In the genomic region with DNA sequence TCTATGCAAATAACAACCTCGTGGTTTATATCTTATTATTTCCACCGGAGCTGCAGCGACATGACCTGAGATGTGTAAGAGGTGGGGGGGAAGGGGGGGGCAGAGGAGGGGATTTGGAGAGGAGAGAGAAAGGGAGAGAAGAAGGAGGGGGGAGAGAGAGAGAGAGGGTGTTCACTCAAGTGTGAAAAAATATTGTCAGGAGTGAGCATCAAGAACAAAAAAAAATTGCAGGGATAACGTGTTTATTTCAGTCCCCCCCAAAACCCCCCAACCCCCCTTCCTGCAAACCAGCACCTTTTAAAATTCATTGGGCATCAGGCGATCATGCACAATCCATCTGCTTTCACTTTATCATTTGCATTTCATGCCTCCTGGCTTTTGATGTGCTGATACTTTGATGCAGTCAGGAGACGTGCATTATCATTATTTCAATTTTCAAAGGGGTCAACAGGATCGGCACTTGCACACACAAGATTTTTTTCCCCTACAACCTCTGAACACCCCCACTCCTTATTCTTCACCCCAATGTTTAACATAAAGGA, we compare ENCODE assay signal across 19 cellular contexts.
DNase-seq lines count a peak whose midpoint lies in the region; ATAC-seq, FAIRE-seq and TF ChIP-seq lines count a peak whose summit lies in the region.
"Had no signal": no experiment of that assay in that cellular context is flagged by ENCODE, and none has a peak within 500 bp of the region (broad histone marks: within the 10 kb centered on the region; RNA-seq: fewer than 3 reads in every experiment).

No MANE protein-coding gene starts in this region.

- TF ChIP-seq POLR2A in GM12878 (IDR thresholded peaks at IDR 0.05; ENCODE audit: low read depth, low read length), result no peak

- peak overlapping the region; percentile 74 for H2AFZ ChIP-seq in GM12878 (ENCODE audit: control insufficient read depth, low read depth, low read length)
- no peak overlapping the region for H2AFZ ChIP-seq in neural cell (ENCODE audit: low read depth, low read length)

- no peak overlapping the region; the same call in 1 of the 2 replicates for H3K27ac ChIP-seq in GM12878 (ENCODE audit: control insufficient read depth, insufficient read depth)
- H3K27ac ChIP-seq in neural cell (ENCODE audit: low read length), result peak overlapping the region; percentile 11
- no peak overlapping the region for H3K27ac ChIP-seq in small intestine (ENCODE audit: low read depth in 1 of 2, low read length in 1 of 2)
- H3K27ac ChIP-seq in upper lobe of right lung, result no peak overlapping the region

- H3K79me2 ChIP-seq in GM12878 (ENCODE audit: control insufficient read depth, insufficient read depth, low read length) (no peaks in the 10 kb centered on the region), neural cell (replicated peaks; ENCODE audit: insufficient read depth, low read length) (no peaks in the 10 kb centered on the region)

- H3K4me3 ChIP-seq in LNCaP clone FGC (ENCODE audit: low read depth, low read length) (peak overlapping the region; percentile 34; the same call in 1 of the 2 replicates), GM12878 (peak overlapping the region; percentile 21; the same call in 1 of the 2 replicates), neural cell (ENCODE audit: low read length) (no peak overlapping the region), small intestine (ENCODE audit: low read depth in 1 of 2, low read length in 2 of 2) (no peak overlapping the region), upper lobe of right lung (no peak overlapping the region)
- H3K4me3 ChIP-seq: smooth muscle cell had no signal

- FAIRE-seq in GM12878 (lab: Jason Lieb, UNC) (no peak), small intestine (lab: Jason Lieb, UNC) (no peak)
- FAIRE-seq: A204.1 had no signal

- no peaks in the 10 kb centered on the region for H3K9me3 ChIP-seq in GM12878 (replicated peaks; ENCODE audit: control insufficient read depth, insufficient read depth, low read length)
- no peaks in the 10 kb centered on the region for H3K9me3 ChIP-seq in neural cell (ENCODE audit: low read length)
- H3K9me3 ChIP-seq in small intestine (ENCODE audit: control insufficient read depth, low read depth), result no peaks in the 10 kb centered on the region
- H3K9me3 ChIP-seq in upper lobe of right lung, result no peaks in the 10 kb centered on the region

- H3K9ac ChIP-seq in GM12878 (ENCODE audit: control insufficient read depth, insufficient read depth, low read length) (no peak overlapping the region), neural cell (ENCODE audit: low read length) (no peak overlapping the region)

- intact Hi-C loops in GM12878 (cut with micrococcal nuclease; ENCODE audit: unreplicated experiment) (no loop called here), upper lobe of right lung (cut with DNase I) (no loop called here)

- BruUV-seq in GM12878 (replicated peaks; lab: Mats Ljungman, UMichigan), result no TSS peak

- peaks cover 18% of the 10 kb centered on the region for H3K4me1 ChIP-seq in GM12878 (ENCODE audit: control insufficient read depth, insufficient read depth, low read length)
- no peaks in the 10 kb centered on the region for H3K4me1 ChIP-seq in small intestine (ENCODE audit: control insufficient read depth in 2 of 2, insufficient read depth in 1 of 2, low read depth in 1 of 2, low read length in 1 of 2)
- H3K4me1 ChIP-seq in upper lobe of right lung, result no peaks in the 10 kb centered on the region

- TF ChIP-seq EP300 in GM12878 (IDR thresholded peaks at IDR 0.05; ENCODE audit: borderline replicate concordance in 1 of 2, control insufficient read depth in 1 of 2, low read depth in 2 of 2, low read length in 2 of 2), result no peak
- TF ChIP-seq EP300 in neural cell (conservative IDR thresholded peaks at IDR 0.05; ENCODE audit: poor library complexity, severe bottlenecking), result no peak

- CTCF ChIA-PET in GM12878 (lab: Yijun Ruan, JAX), result no interaction called here

- H3K36me3 ChIP-seq in GM12878 (ENCODE audit: control insufficient read depth in 2 of 2, insufficient read depth in 2 of 2, low read length in 1 of 2) (no peaks in the 10 kb centered on the region; a peak in 2 of 4 replicates), neural cell (ENCODE audit: insufficient read depth, low read length) (no peaks in the 10 kb centered on the region), small intestine (ENCODE audit: control insufficient read depth in 2 of 2, insufficient read depth in 2 of 2, low read length in 2 of 2) (peaks cover 3 to 5% of the 10 kb centered on the region in 2 donors), upper lobe of right lung (peaks cover 12% of the 10 kb centered on the region)

- peak; percentile 22; the same call in 1 of the 3 replicates for ATAC-seq in GM12878
- no peak for ATAC-seq in upper lobe of right lung
- ATAC-seq: activated naive CD8-positive, alpha-beta T cell treated with anti-CD3 and anti-CD28 coated beads, Interleukin-2, amount 50 U/mL, for 24 hours; left ventricle myocardium superior had no signal

- TF ChIP-seq RAD21 in GM12878 (IDR thresholded peaks at IDR 0.05; ENCODE audit: insufficient read depth, low read depth, low read length) (no peak), neural cell (conservative IDR thresholded peaks at IDR 0.05) (no peak)

- in situ Hi-C loops in GM12878 (cut with MboI), result no loop called here
- in situ Hi-C loops in G401 (cut with HindIII; ENCODE audit: low sequenced_read_pairs), result no loop called here

- H3K27me3 ChIP-seq in GM12878 (replicated peaks in 1 of 2; ENCODE audit: control insufficient read depth in 2 of 2, insufficient read depth in 2 of 2, low read length in 1 of 2) (no peaks in the 10 kb centered on the region), neural cell (ENCODE audit: insufficient read depth, low read depth, low read length) (no peaks in the 10 kb centered on the region), small intestine (ENCODE audit: control insufficient read depth in 2 of 2, insufficient read depth in 2 of 2, low read length in 2 of 2) (no peaks in the 10 kb centered on the region), upper lobe of right lung (no peaks in the 10 kb centered on the region)

- peaks cover 2% of the 10 kb centered on the region for H3F3A ChIP-seq in neural cell (ENCODE audit: insufficient read depth, low read length, poor library complexity, severe bottlenecking)

- SMC1A ChIA-PET in GM12878 (lab: Charles Lee; ENCODE audit: uncharacterized antibody, unreplicated experiment), result interaction anchor here (1.4 kb wide), 1 partner anchor 8 kb away, joined by 4 read pairs; no protein-coding TSS in a partner anchor

- POLR2A ChIA-PET in GM12878 (lab: Charles Lee), result interaction anchor here (0.5 kb wide), 1 partner anchor 98 kb away, joined by 3 read pairs; no protein-coding TSS in a partner anchor

- H3K9me2 ChIP-seq in neural cell (ENCODE audit: insufficient read depth, low read length), result no peaks in the 10 kb centered on the region

- WGBS in GM12878 (ENCODE audit: insufficient coverage, insufficient replicate concordance, low lambda C conversion rate, missing lambda C conversion rate), result 16% methylated on average over 6 of the region's 7 CpGs
- 83 to 92% (median 89%) methylated on average over 7 of the region's 7 CpGs for WGBS in small intestine, 3 donors

- DNase-seq in NCI-H2227 (lab: John Stamatoyannopoulos, UW; ENCODE audit: unreplicated experiment) (peak; percentile 10), NCI-H2227 treated with DMSO at 0.1 percent for 48 hours (lab: John Stamatoyannopoulos, UW) (no peak), LNCaP clone FGC (ENCODE audit: low read depth) (no peak), GM12878 (ENCODE audit: low read depth, low spot score) (no peak), small intestine (no peak), upper lobe of right lung (no peak), G401 (ENCODE audit: low spot score) (no peak)
- DNase-seq: activated CD8-positive, alpha-beta T cell treated with anti-CD3 and anti-CD28 coated beads for 36 hours; activated naive CD8-positive, alpha-beta T cell treated with anti-CD3 and anti-CD28 coated beads, Interleukin-2, amount 50 U/mL, for 24 hours; CD4-positive, alpha-beta memory T cell; central memory CD4-positive, alpha-beta T cell; effector CD8-positive, alpha-beta T cell; left ventricle myocardium superior; OCI-M1; posterior cingulate gyrus; trophoblast cell had no signal

- H4K20me1 ChIP-seq in GM12878 (ENCODE audit: control insufficient read depth, insufficient read depth) (no peaks in the 10 kb centered on the region), neural cell (ENCODE audit: insufficient read depth) (no peaks in the 10 kb centered on the region)

- RAD21 ChIA-PET in GM12878 (lab: Charles Lee; ENCODE audit: unreplicated experiment), result interaction anchor here (1.5 kb wide), 1 partner anchor 8 kb away, joined by 3 read pairs; no protein-coding TSS in a partner anchor

- TF ChIP-seq CTCF in LNCaP clone FGC (IDR thresholded peaks at IDR 0.05; ENCODE audit: control insufficient read depth, extremely low read depth, insufficient read depth) (no peak), GM12878 (IDR thresholded peaks at IDR 0.05 in 2 of 3, conservative IDR thresholded peaks at IDR 0.05 in 1 of 3; ENCODE audit: control insufficient read depth in 2 of 3, extremely low read depth in 1 of 3, insufficient read depth in 1 of 3, low read depth in 3 of 3, low read length in 3 of 3) (no peak), neural cell (IDR thresholded peaks at IDR 0.05; ENCODE audit: poor library complexity, severe bottlenecking) (no peak), upper lobe of right lung (IDR thresholded peaks at IDR 0.05) (no peak)

- peak overlapping the region; percentile 58 for H3K4me2 ChIP-seq in GM12878 (ENCODE audit: control insufficient read depth, insufficient read depth)
- H3K4me2 ChIP-seq in neural cell (ENCODE audit: low read length), result peak overlapping the region; percentile 27
- H3K4me2 ChIP-seq: smooth muscle cell had no signal

TF ChIP-seq in GM12878, 131 proteins besides CTCF, POLR2A, EP300 and RAD21:
- TF ChIP-seq PAX5 (IDR thresholded peaks at IDR 0.05; ENCODE audit: borderline replicate concordance, low read depth, low read length), result peak; percentile 20; the same call in 1 of the 2 replicates
- no peak for TF ChIP-seq ZNF207 (IDR thresholded peaks at IDR 0.05; ENCODE audit: borderline replicate concordance)

TF ChIP-seq in neural cell, 6 proteins besides CTCF, POLR2A, EP300 and RAD21 (continues in another document):
- no peak for TF ChIP-seq POLR2AphosphoS5 (IDR thresholded peaks at IDR 0.05)

Comparison
In these comparisons a context has a peak if more than half of its experiments do, and no peak if none do; other contexts are left out.
1. H3K4me3 ChIP-seq: peak in LNCaP clone FGC (single experiment) and GM12878 (single experiment); none in neural cell (single experiment), small intestine (0 of 2) and upper lobe of right lung (single experiment).